In the genomic region with DNA sequence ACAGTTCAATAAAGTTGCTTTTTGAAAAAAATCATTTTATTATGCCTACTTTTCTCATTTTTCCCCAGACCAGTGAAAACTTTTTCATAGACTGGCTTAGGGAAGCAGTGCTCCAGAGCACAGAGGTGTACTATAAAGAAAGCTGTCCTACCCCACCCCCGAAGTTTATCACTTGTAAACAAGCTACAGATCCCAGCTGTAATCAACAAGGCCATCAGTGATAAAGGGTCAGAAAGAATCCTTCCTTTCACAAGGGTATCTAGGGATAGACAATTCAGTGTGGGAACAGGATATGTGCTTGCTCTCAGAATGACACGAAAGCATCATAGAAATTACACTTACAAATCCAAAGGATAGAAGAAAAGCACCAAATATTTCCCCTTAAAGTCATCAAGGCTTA, we compare ENCODE assay signal across 30 cellular contexts.
"Had no signal": no experiment of that assay in that cellular context is flagged by ENCODE, and none has a peak within 500 bp of the region (broad histone marks: within the 10 kb centered on the region; RNA-seq: fewer than 3 reads in every experiment).

No MANE protein-coding gene starts in this region.

- ATAC-seq: activated CD4-positive, alpha-beta T cell treated with anti-CD3 and anti-CD28 coated beads for 36 hours; activated CD8-positive, alpha-beta memory T cell treated with anti-CD3 and anti-CD28 coated beads, Interleukin-2, amount 10 ng/mL, durations not matched to agents 7 days and 5 days; activated CD8-positive, alpha-beta T cell treated with anti-CD3 and anti-CD28 coated beads, Interleukin-2, amount 10 ng/mL, durations not matched to agents 7 days and 5 days; activated T-helper 17 cell treated with anti-CD3 and anti-CD28 coated beads, Interleukin-2, amount 50 U/mL, for 72 hours; body of pancreas; foreskin keratinocyte; heart left ventricle; T-helper 17 cell had no signal

- H3K4me3 ChIP-seq: body of pancreas, esophagus muscularis mucosa, heart left ventricle had no signal

- H3K27me3 ChIP-seq: body of pancreas, esophagus muscularis mucosa, foreskin keratinocyte, heart left ventricle had no signal

- H3K4me1 ChIP-seq: foreskin keratinocyte had no signal

- H3K9me3 Mint-ChIP-seq: activated CD4-positive, alpha-beta memory T cell treated with anti-CD3 and anti-CD28 coated beads for 36 hours; activated CD4-positive, alpha-beta T cell treated with anti-CD3 and anti-CD28 coated beads, Interleukin-2, amount 10 ng/mL, durations not matched to agents 24 days and 14 days; activated T-helper 17 cell treated with anti-CD3 and anti-CD28 coated beads, Interleukin-2, amount 50 U/mL, for 72 hours; T-helper 2 cell treated with Interferon-gamma antibody and Interleukin-4, amounts not matched to agents 5 μg/mL and 100 μg/mL, for 36 hours had no signal

- H3K9me3 ChIP-seq: body of pancreas, esophagus muscularis mucosa, heart left ventricle had no signal

- H3K27ac Mint-ChIP-seq: activated CD4-positive, alpha-beta memory T cell treated with anti-CD3 and anti-CD28 coated beads for 36 hours; activated CD4-positive, alpha-beta T cell treated with anti-CD3 and anti-CD28 coated beads for 36 hours; activated CD8-positive, alpha-beta memory T cell treated with anti-CD3 and anti-CD28 coated beads, Interleukin-2, amount 10 ng/mL, durations not matched to agents 7 days and 5 days; activated CD8-positive, alpha-beta T cell treated with anti-CD3 and anti-CD28 coated beads, Interleukin-2, amount 10 ng/mL, durations not matched to agents 7 days and 5 days had no signal

- H3K27me3 Mint-ChIP-seq: activated CD4-positive, alpha-beta memory T cell treated with anti-CD3 and anti-CD28 coated beads for 36 hours; activated CD4-positive, alpha-beta T cell treated with anti-CD3 and anti-CD28 coated beads for 36 hours; activated CD4-positive, alpha-beta T cell treated with anti-CD3 and anti-CD28 coated beads, Interleukin-2, amount 10 ng/mL, durations not matched to agents 24 days and 14 days; activated CD8-positive, alpha-beta memory T cell treated with anti-CD3 and anti-CD28 coated beads, Interleukin-2, amount 10 ng/mL, durations not matched to agents 7 days and 5 days; activated naive CD8-positive, alpha-beta T cell; activated T-helper 17 cell treated with anti-CD3 and anti-CD28 coated beads, Interleukin-2, amount 50 U/mL, for 72 hours; T-helper 17 cell had no signal

- H3K4me3 Mint-ChIP-seq: activated CD4-positive, alpha-beta memory T cell treated with anti-CD3 and anti-CD28 coated beads for 36 hours; activated CD4-positive, alpha-beta T cell treated with anti-CD3 and anti-CD28 coated beads for 36 hours; activated CD8-positive, alpha-beta memory T cell treated with anti-CD3 and anti-CD28 coated beads, Interleukin-2, amount 10 ng/mL, durations not matched to agents 7 days and 5 days; activated CD8-positive, alpha-beta T cell treated with anti-CD3 and anti-CD28 coated beads, Interleukin-2, amount 10 ng/mL, durations not matched to agents 7 days and 5 days; T-helper 17 cell; T-helper 2 cell treated with Interferon-gamma antibody and Interleukin-4, amounts not matched to agents 5 μg/mL and 100 μg/mL, for 36 hours had no signal

- FAIRE-seq: colon had no signal

- DNase-seq: activated CD4-positive, alpha-beta memory T cell treated with anti-CD3 and anti-CD28 coated beads for 36 hours; activated CD4-positive, alpha-beta T cell treated with anti-CD3 and anti-CD28 coated beads for 36 hours; activated CD4-positive, alpha-beta T cell treated with anti-CD3 and anti-CD28 coated beads, Interleukin-2, amount 10 ng/mL, durations not matched to agents 24 days and 14 days; activated CD4-positive, CD25-positive, alpha-beta regulatory T cell; activated CD4-positive, CD25-positive, alpha-beta regulatory T cell treated with anti-CD3 and anti-CD28 coated beads, Interleukin-2, amount 50 U/mL, for 72 hours; activated CD8-positive, alpha-beta memory T cell treated with anti-CD3 and anti-CD28 coated beads, Interleukin-2, amount 10 ng/mL, durations not matched to agents 7 days and 5 days; activated CD8-positive, alpha-beta memory T cell treated with anti-CD3 and anti-CD28 coated beads, Interleukin-2, amount 50 U/mL, for 4 hours; activated CD8-positive, alpha-beta T cell treated with anti-CD3 and anti-CD28 coated beads, Interleukin-2, amount 10 ng/mL, durations not matched to agents 7 days and 5 days; activated effector memory CD4-positive, alpha-beta T cell treated with Interleukin-2 at 50 U/mL for 16 hours; activated gamma-delta T cell treated with Interleukin-2 at 50 U/mL for 16 hours; activated naive CD4-positive, alpha-beta T cell treated with anti-CD3 and anti-CD28 coated beads, Interleukin-2, amount 50 U/mL, for 16 hours; activated naive CD4-positive, alpha-beta T cell treated with Interleukin-2 at 50 U/mL for 16 hours; activated T-cell treated with anti-CD3 and anti-CD28 coated beads, Interleukin-2, amount 50 U/mL, for 1 hour; amygdala; aorta; body of pancreas; caudate nucleus; cortex of kidney; dermis blood vessel endothelial cell; effector CD4-positive, alpha-beta T cell; foreskin keratinocyte; heart left ventricle; T-helper 1 cell; T-helper 17 cell; T1000 had no signal

- H3K27ac ChIP-seq: body of pancreas, foreskin keratinocyte, heart left ventricle had no signal
